In genomic region chr10:11724938-11725776, GRCh38 we compare ENCODE assay signal across 7 cellular contexts. TPM values are rescaled to one million over a fixed set of nuclear protein-coding genes. Genes with fewer than 3 reads are reported as not detected.
DNase-seq lines count a peak whose midpoint lies in the region; TF ChIP-seq lines count a peak whose summit lies in the region.

No MANE protein-coding gene starts in this region.

- in situ Hi-C loops in G401 (cut with HindIII; ENCODE audit: low sequenced_read_pairs) = no loop called here

- no peak overlapping the region for H3K4me3 ChIP-seq in WERI-Rb-1 (ENCODE audit: low read depth, low read length)

- H3K27ac ChIP-seq in WERI-Rb-1 = no peak overlapping the region

- TF ChIP-seq CTCF in GM20000 (IDR thresholded peaks at IDR 0.05; ENCODE audit: extremely low read depth, missing control alignments) (peak; percentile 39), WERI-Rb-1 (IDR thresholded peaks at IDR 0.05; ENCODE audit: low read depth, low read length) (peak; percentile 61)

- DNase-seq in G401 (ENCODE audit: low spot score) (peak; percentile 49), GM20000 (ENCODE audit: low spot score) (peak; percentile 75), LHCN-M2 (ENCODE audit: low read depth) (peak; percentile 63), WERI-Rb-1 (peak; percentile 8), glomerular visceral epithelial cell (ENCODE audit: extremely low spot score) (peak; percentile 58), pulmonary artery endothelial cell (ENCODE audit: low read depth, low spot score) (peak; percentile 54)
- DNase-seq in stimulated activated naive CD4-positive, alpha-beta T cell treated with Interleukin-2 at 50 U/mL for 16 hours (lab: John Stamatoyannopoulos, UW) = no peak

- no peaks in the 10 kb centered on the region for H3K9me3 ChIP-seq in WERI-Rb-1 (ENCODE audit: severe bottlenecking)

- no peaks in the 10 kb centered on the region for H3K27me3 ChIP-seq in WERI-Rb-1 (ENCODE audit: insufficient read depth, low read depth, severe bottlenecking)

- H3K36me3 ChIP-seq in WERI-Rb-1 = no peaks in the 10 kb centered on the region

RNA-seq across cellular contexts. Expression of gene ECHDC3, which starts 17.0 kb away (rescaled TPM):
- total RNA-seq in G401 (2014; rRNA removed; shearing (Covaris generic)) = 0.78 and 0.86 TPM in 2 replicates
- total RNA-seq in LHCN-M2 (2014; rRNA removed) = 3.2 and 6.5 TPM in 2 replicates
- polyA plus RNA-seq in LHCN-M2 (2012) = 1.5 TPM
- 4.2 and 6.7 TPM in 2 replicates for total RNA-seq in pulmonary artery endothelial cell
